In the genomic region with DNA sequence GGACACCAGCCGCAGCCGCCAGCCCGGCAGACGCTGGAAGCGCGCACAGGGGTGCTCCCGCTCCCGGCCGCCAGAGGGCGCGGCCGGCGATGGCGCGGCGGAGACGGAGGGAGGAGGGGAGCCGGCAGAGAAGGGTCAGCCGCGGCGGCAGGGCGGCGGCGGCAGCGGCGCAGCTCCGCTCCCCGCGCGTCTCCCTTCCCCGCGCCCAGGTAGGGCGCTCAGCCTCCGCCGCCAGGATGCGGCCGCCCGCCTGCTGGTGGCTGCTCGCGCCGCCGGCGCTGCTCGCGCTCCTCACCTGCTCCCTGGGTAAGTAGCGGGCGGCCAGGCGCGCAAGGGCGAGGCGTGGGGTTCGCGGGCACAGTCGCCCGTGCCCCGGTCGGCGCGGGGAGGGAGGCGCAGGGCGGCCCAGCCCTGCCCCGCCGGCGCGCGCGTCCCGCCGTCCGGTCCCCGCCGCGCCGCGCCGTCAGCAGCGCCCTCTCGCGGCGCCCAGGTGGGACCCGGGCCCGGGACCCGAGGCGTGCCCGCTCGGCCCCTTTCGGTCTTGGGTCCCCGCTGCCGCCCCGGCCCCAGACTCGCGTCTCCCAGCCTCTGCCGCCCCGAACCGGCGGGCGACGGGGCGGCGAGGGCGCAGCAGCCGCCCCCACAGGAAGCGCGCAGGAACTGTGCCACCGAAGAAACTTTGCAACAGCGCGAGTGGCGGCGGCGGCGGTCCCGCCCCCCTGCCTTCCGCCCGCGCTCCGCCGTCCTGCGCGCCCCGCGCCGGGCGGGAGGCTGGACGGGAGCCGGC, we compare ENCODE assay signal across 8 cellular contexts. TPM values are rescaled to one million over a fixed set of nuclear protein-coding genes. Genes with fewer than 3 reads are reported as not detected.
DNase-seq lines count a peak whose midpoint lies in the region; ATAC-seq, FAIRE-seq and TF ChIP-seq lines count a peak whose summit lies in the region.

A gene (plus strand): TSS at position 127 of the 787 bp plus-strand sequence. CDS start 110 bp downstream, at position 237.

- H3K36me3 ChIP-seq in HepG2 (replicated peaks in 1 of 2; ENCODE audit: control insufficient read depth in 1 of 2, insufficient read depth in 2 of 2, low read length in 2 of 2): no peaks in the 10 kb centered on the region

- peak within 1 kb of the TSS; percentile 87 for H3K4me2 ChIP-seq in HepG2 (ENCODE audit: low read depth, low read length)

- POLR2A ChIA-PET in HepG2 (lab: Yijun Ruan, JAX): interaction anchor here (0.7 kb wide), 1 partner anchor 10 kb away, joined by 4 read pairs; no protein-coding TSS in a partner anchor

- DNase-seq in AG08395 (ENCODE audit: low spot score): peak; percentile 92
- peak; percentile 65 to 84 for DNase-seq in NCI-H524 (lab: John Stamatoyannopoulos, UW)
- DNase-seq in activated CD4-positive, alpha-beta T cell treated with anti-CD3 and anti-CD28 coated beads, Interleukin-2, amount 50 U/mL, for 1 hour: peak; percentile 77
- DNase-seq in dermis blood vessel endothelial cell: peak; percentile 86
- peak; percentile 57 for DNase-seq in HepG2 (ENCODE audit: low spot score)
- peak; percentile 71 to 82 for DNase-seq in stimulated activated CD4-positive, alpha-beta T cell treated with anti-CD3 and anti-CD28 coated beads, Interleukin-2, amount 100 ng/mL, for 48 hours

- peak; percentile 72 for TF ChIP-seq RAD21 in HepG2 (CRISPR knock-in tag; IDR thresholded peaks at IDR 0.05)

- peaks cover 34% of the 10 kb centered on the region for H3K4me1 ChIP-seq in HepG2 (ENCODE audit: insufficient read depth, low read length)

- ATAC-seq in GM18907 (IDR thresholded peaks at IDR 0.05; ENCODE audit: unreplicated experiment): peak; percentile 89
- peak; percentile 83 for ATAC-seq in HG03135 (IDR thresholded peaks at IDR 0.05; ENCODE audit: unreplicated experiment)
- peak; percentile 91 for ATAC-seq in HepG2

- H3K9ac ChIP-seq in HepG2 (ENCODE audit: insufficient read depth, low read depth, low read length): peak within 1 kb of the TSS; percentile 77

- peak within 1 kb of the TSS; percentile 75 for H3K27ac ChIP-seq in HepG2 (ENCODE audit: extremely low read length, insufficient read depth, low read length)

- no peaks in the 10 kb centered on the region for H3K79me2 ChIP-seq in HepG2 (ENCODE audit: insufficient read depth, low read length)

- H2AFZ ChIP-seq in HepG2 (ENCODE audit: low read length): no peak within 1 kb of the TSS

- intact Hi-C loops in HepG2 (cut with micrococcal nuclease; ENCODE audit: unreplicated experiment): loop anchor here (1.0 to 2.0 kb wide), 3 partner anchors 28 to 224 kb away; a partner anchor contains a TSS

- peak within 1 kb of the TSS; percentile 71 to 81 (median 80) for H3K4me3 ChIP-seq in HepG2 (replicated peaks in 1 of 3; ENCODE audit: insufficient read depth in 1 of 3, low read depth in 2 of 3, low read length in 3 of 3)

- no peak for TF ChIP-seq EP300 in HepG2 (IDR thresholded peaks at IDR 0.05; ENCODE audit: low read depth in 2 of 2, low read length in 2 of 2)
- no peak for TF ChIP-seq EP300 in HepG2 (CRISPR knock-in tag; IDR thresholded peaks at IDR 0.05; ENCODE audit: borderline replicate concordance)

- TF ChIP-seq POLR2A in HepG2 (IDR thresholded peaks at IDR 0.05; ENCODE audit: insufficient read depth in 1 of 2, low read depth in 2 of 2, low read length in 2 of 2): peak in 1 of 2 experiments; percentile 33; a peak in 1 of 4 replicates

- H4K20me1 ChIP-seq in HepG2 (ENCODE audit: insufficient read depth, low read length): no peaks in the 10 kb centered on the region

- peak; percentile 83 for TF ChIP-seq CTCF in HepG2 (CRISPR knock-in tag; IDR thresholded peaks at IDR 0.05)

- H3K27me3 ChIP-seq in HepG2 (ENCODE audit: control insufficient read depth in 1 of 2, insufficient read depth in 2 of 2, low read length in 2 of 2): peaks cover 0 to 11% of the 10 kb centered on the region in 2 experiments; a peak in 3 of 5 replicates

- no TSS peak for BruUV-seq in HepG2 (replicated peaks; lab: Mats Ljungman, UMichigan)

- in situ Hi-C loops in HepG2 (cut with HindIII; ENCODE audit: extremely low pct_ligation_motif_present, low pct_unique_long_range_greater_than_20kb): loop anchor here (5.0 kb wide), 1 partner anchor 38 kb away; a partner anchor contains a TSS

- no peaks in the 10 kb centered on the region for H3K9me3 ChIP-seq in HepG2 (ENCODE audit: low read length)

- no peak for FAIRE-seq in HepG2 (lab: Jason Lieb, UNC)

- 0% methylated on average over 1 of the region's 125 CpGs for WGBS in HepG2 (ENCODE audit: low lambda C conversion rate)

- CTCF ChIA-PET in HepG2 (lab: Yijun Ruan, JAX; ENCODE audit: low intra/inter-chr PET ratio, low total read pairs): interaction anchor here (1.0 to 1.8 kb wide), 2 partner anchors 26 to 224 kb away, joined by 3 to 8 read pairs; no protein-coding TSS in a partner anchor

TF ChIP-seq in HepG2, 621 proteins besides CTCF, POLR2A, EP300 and RAD21 (continues in another document):
- TF ChIP-seq ZNF773 (CRISPR knock-in tag; IDR thresholded peaks at IDR 0.05; ENCODE audit: borderline replicate concordance): peak; percentile 47; the same call in 1 of the 2 replicates
- TF ChIP-seq ZFYVE20 (CRISPR knock-in tag; IDR thresholded peaks at IDR 0.05; ENCODE audit: borderline replicate concordance, low read depth): 0 out of 2 replicates have a peak, but pooled peaks have one; percentile 35
- TF ChIP-seq, protein P1, sequence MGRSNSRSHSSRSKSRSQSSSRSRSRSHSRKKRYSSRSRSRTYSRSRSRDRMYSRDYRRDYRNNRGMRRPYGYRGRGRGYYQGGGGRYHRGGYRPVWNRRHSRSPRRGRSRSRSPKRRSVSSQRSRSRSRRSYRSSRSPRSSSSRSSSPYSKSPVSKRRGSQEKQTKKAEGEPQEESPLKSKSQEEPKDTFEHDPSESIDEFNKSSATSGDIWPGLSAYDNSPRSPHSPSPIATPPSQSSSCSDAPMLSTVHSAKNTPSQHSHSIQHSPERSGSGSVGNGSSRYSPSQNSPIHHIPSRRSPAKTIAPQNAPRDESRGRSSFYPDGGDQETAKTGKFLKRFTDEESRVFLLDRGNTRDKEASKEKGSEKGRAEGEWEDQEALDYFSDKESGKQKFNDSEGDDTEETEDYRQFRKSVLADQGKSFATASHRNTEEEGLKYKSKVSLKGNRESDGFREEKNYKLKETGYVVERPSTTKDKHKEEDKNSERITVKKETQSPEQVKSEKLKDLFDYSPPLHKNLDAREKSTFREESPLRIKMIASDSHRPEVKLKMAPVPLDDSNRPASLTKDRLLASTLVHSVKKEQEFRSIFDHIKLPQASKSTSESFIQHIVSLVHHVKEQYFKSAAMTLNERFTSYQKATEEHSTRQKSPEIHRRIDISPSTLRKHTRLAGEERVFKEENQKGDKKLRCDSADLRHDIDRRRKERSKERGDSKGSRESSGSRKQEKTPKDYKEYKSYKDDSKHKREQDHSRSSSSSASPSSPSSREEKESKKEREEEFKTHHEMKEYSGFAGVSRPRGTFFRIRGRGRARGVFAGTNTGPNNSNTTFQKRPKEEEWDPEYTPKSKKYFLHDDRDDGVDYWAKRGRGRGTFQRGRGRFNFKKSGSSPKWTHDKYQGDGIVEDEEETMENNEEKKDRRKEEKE (IDR thresholded peaks at IDR 0.05): no peak
- no peak for TF ChIP-seq SMARCE1 (IDR thresholded peaks at IDR 0.05; ENCODE audit: borderline replicate concordance)
- no peak for TF ChIP-seq ZNF496 (CRISPR knock-in tag; IDR thresholded peaks at IDR 0.05; ENCODE audit: insufficient replicate concordance)
- TF ChIP-seq, protein P2, sequence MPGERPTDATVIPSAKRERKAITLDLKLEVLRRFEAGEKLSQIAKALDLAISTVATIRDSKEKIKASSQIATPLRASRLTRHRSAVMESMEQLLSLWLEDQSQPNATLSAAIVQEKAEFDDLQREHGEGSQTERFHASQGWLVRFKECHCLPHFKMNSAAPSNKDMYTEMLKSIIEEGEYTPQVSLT (CRISPR knock-in tag; IDR thresholded peaks at IDR 0.05; ENCODE audit: borderline replicate concordance, low read depth): no peak
- TF ChIP-seq ZNF101 (CRISPR knock-in tag; IDR thresholded peaks at IDR 0.05; ENCODE audit: borderline replicate concordance, low read depth): no peak
- TF ChIP-seq SOX5 (CRISPR knock-in tag; IDR thresholded peaks at IDR 0.05; ENCODE audit: borderline replicate concordance): no peak

RNA-seq across cellular contexts. Expression of the gene that starts here (rescaled TPM):
- 20.4 and 23.3 TPM in 2 replicates for total RNA-seq in dermis blood vessel endothelial cell
- total RNA-seq in HepG2 (2016; rRNA removed; fragmentation: Illumina TruSeq; extraction: Trizol): 4.4 and 7.1 TPM in 2 replicates
- total RNA-seq in HepG2 (2016; cell fraction: cytosol; rRNA removed; fragmentation: Illumina TruSeq; extraction: Trizol; ENCODE audit: low read depth): 1.5 and 1.7 TPM in 2 replicates
- total RNA-seq in HepG2 (2016; cell fraction: insoluble cytoplasmic fraction; rRNA removed; fragmentation: Illumina TruSeq; extraction: Trizol): 4.5 and 7.7 TPM in 2 replicates
- 2.9 and 3.4 TPM in 2 replicates for total RNA-seq in HepG2 (2016; cell fraction: membrane; rRNA removed; fragmentation: Illumina TruSeq; extraction: Trizol)
- 7.2 and 8.5 TPM in 2 replicates for total RNA-seq in HepG2 (2016; cell fraction: nucleus; rRNA removed; fragmentation: Illumina TruSeq; extraction: Trizol)
- polyA plus RNA-seq in HepG2 (2011; rRNA removed): 1.9 and 2.0 TPM in 2 replicates
- polyA plus RNA-seq in HepG2 (2011; cell fraction: cytosol; rRNA removed): 1.3 and 1.7 TPM in 2 replicates
- polyA plus RNA-seq in HepG2 (2011; cell fraction: nucleus; rRNA removed): 0.79 and 1.2 TPM in 2 replicates
- polyA plus RNA-seq in HepG2 (2012): 2.2 and 3.0 TPM in 2 replicates
- polyA plus RNA-seq in HepG2 (2016; cell fraction: cytosol; fragmentation: Illumina TruSeq; extraction: Trizol; ENCODE audit: low read depth): 0.46 and 0.54 TPM in 2 replicates
- polyA plus RNA-seq in HepG2 (2016; cell fraction: insoluble cytoplasmic fraction; fragmentation: Illumina TruSeq; extraction: Trizol; ENCODE audit: low read depth): 2.9 and 3.3 TPM in 2 replicates
- polyA plus RNA-seq in HepG2 (2016; cell fraction: membrane; fragmentation: Illumina TruSeq; extraction: Trizol; ENCODE audit: low read depth): 1.4 and 1.5 TPM in 2 replicates
- polyA plus RNA-seq in HepG2 (2016; cell fraction: nucleus; fragmentation: Illumina TruSeq; extraction: Trizol; ENCODE audit: insufficient read depth, low read depth): 7.6 and 8.4 TPM in 2 replicates
- 2.6 and 4.6 TPM in 2 replicates for polyA minus RNA-seq in HepG2 (2011; rRNA and poly(A)+ RNA removed; ENCODE audit: low replicate concordance)
- polyA minus RNA-seq in HepG2 (2011; cell fraction: cytosol; rRNA and poly(A)+ RNA removed): 2.5 TPM in 2 replicates
- polyA minus RNA-seq in HepG2 (2011; cell fraction: nucleus; rRNA and poly(A)+ RNA removed): 3.5 TPM in 2 replicates

Comparison
In these comparisons a context has a peak if more than half of its experiments do, and no peak if none do; other contexts are left out.
1. Peak in every context shown above with its lines: DNase-seq, ATAC-seq, H3K4me3 ChIP-seq and H3K27ac ChIP-seq.